31 cellular contexts compared by ENCODE assay signal in genomic region chr5:149644629-149645028, GRCh38.
"Had no signal": no experiment of that assay in that cellular context is flagged by ENCODE, and none has a peak within 500 bp of the region (broad histone marks: within the 10 kb centered on the region; RNA-seq: fewer than 3 reads in every experiment).

No MANE protein-coding gene starts in this region.

- FAIRE-seq: TTC549 had no signal

- H3K27ac ChIP-seq: ascending aorta, cardiac muscle cell, WERI-Rb-1 had no signal

- DNase-seq: activated CD4-positive, alpha-beta memory T cell treated with anti-CD3 and anti-CD28 coated beads, Interleukin-2, amount 10 ng/mL, durations not matched to agents 7 days and 5 days; activated CD4-positive, alpha-beta T cell treated with anti-CD3 and anti-CD28 coated beads for 1 hour; activated CD4-positive, alpha-beta T cell treated with anti-CD3 and anti-CD28 coated beads for 36 hours; activated CD4-positive, alpha-beta T cell treated with anti-CD3 and anti-CD28 coated beads for 48 hours; activated CD4-positive, alpha-beta T cell treated with anti-CD3 and anti-CD28 coated beads, Interleukin-2, amount 10 ng/mL, durations not matched to agents 7 days and 5 days; activated CD4-positive, alpha-beta T cell treated with anti-CD3 and anti-CD28 coated beads, Interleukin-2, amount 50 U/mL, for 48 hours; activated CD4-positive, CD25-positive, alpha-beta regulatory T cell; activated CD8-positive, alpha-beta memory T cell treated with anti-CD3 and anti-CD28 coated beads for 24 hours; activated CD8-positive, alpha-beta memory T cell treated with anti-CD3 and anti-CD28 coated beads, Interleukin-2, amount 10 ng/mL, durations not matched to agents 7 days and 5 days; activated CD8-positive, alpha-beta memory T cell treated with anti-CD3 and anti-CD28 coated beads, Interleukin-2, amount 50 U/mL, for 48 hours; activated CD8-positive, alpha-beta T cell treated with anti-CD3 and anti-CD28 coated beads, Interleukin-2, amount 10 ng/mL, durations not matched to agents 7 days and 5 days; activated effector memory CD4-positive, alpha-beta T cell treated with Interleukin-2 at 50 U/mL for 16 hours; activated gamma-delta T cell; activated naive CD4-positive, alpha-beta T cell treated with anti-CD3 and anti-CD28 coated beads, Interleukin-2, amount 10 ng/mL, durations not matched to agents 7 days and 5 days; activated naive CD4-positive, alpha-beta T cell treated with Interleukin-2 at 50 U/mL for 16 hours; activated naive CD8-positive, alpha-beta T cell treated with anti-CD3 and anti-CD28 coated beads, Interleukin-2, amount 10 ng/mL, durations not matched to agents 7 days and 5 days; activated naive CD8-positive, alpha-beta T cell treated with anti-CD3 and anti-CD28 coated beads, Interleukin-2, amount 50 U/mL, for 24 hours; activated T-cell treated with anti-CD3 and anti-CD28 coated beads, Interleukin-2, amount 50 U/mL, for 24 hours; activated T-cell treated with anti-CD3 and anti-CD28 coated beads, Interleukin-2, amount 50 U/mL, for 48 hours; amygdala; anterior cingulate cortex; caudate nucleus; cerebellar nuclear complex; T-helper 1 cell; T-helper 2 cell; T-helper 9 cell; WERI-Rb-1 had no signal

- ATAC-seq: activated CD4-positive, alpha-beta T cell treated with anti-CD3 and anti-CD28 coated beads for 36 hours; activated CD4-positive, CD25-positive, alpha-beta regulatory T cell treated with anti-CD3 and anti-CD28 coated beads, Interleukin-2, amount 50 U/mL, for 24 hours; activated CD8-positive, alpha-beta memory T cell treated with anti-CD3 and anti-CD28 coated beads, Interleukin-2, amount 10 ng/mL, durations not matched to agents 7 days and 5 days; activated CD8-positive, alpha-beta T cell treated with anti-CD3 and anti-CD28 coated beads, Interleukin-2, amount 10 ng/mL, durations not matched to agents 7 days and 5 days; activated naive CD8-positive, alpha-beta T cell treated with anti-CD3 and anti-CD28 coated beads, Interleukin-2, amount 50 U/mL, for 24 hours had no signal

- H3K4me3 ChIP-seq: ascending aorta, cardiac muscle cell had no signal

- H3K4me1 ChIP-seq: ascending aorta had no signal

- H3K27me3 ChIP-seq: ascending aorta, cardiac muscle cell had no signal

- H3K36me3 ChIP-seq: ascending aorta, cardiac muscle cell, WERI-Rb-1 had no signal

- H3K9me3 ChIP-seq: ascending aorta had no signal
